ENCODE assay signal across 8 cellular contexts in the genomic region with DNA sequence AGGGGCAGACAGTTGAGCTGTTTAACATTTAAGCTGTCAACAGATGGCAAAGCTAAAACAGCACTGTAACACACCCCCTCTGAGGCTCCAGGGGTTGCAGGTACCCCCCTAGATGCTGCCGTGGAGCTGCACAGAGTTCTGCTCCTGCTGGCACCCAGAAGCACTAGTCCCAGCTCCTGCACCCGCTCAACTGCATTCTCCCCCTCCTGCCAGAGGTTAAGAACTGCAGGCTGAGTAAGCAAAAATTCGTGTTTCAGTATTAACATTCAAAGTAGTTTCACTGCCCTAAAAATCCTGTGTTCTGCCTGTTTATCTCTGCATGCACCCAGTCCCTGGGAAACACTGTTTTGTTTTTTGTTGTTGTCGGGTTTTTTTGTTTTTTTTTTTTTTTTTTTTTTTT.
DNase-seq lines count a peak whose midpoint lies in the region; ATAC-seq, FAIRE-seq and TF ChIP-seq lines count a peak whose summit lies in the region.

No MANE protein-coding gene starts in this region.

- SMC1A ChIA-PET in GM12878 (lab: Charles Lee; ENCODE audit: uncharacterized antibody, unreplicated experiment) = no interaction called here

- H3K27ac Mint-ChIP-seq in CD4-positive, alpha-beta T cell = no peak overlapping the region

- TF ChIP-seq RAD21 in GM12878 (IDR thresholded peaks at IDR 0.05; ENCODE audit: insufficient read depth, low read depth, low read length) = peak; percentile 26; the same call in 1 of the 2 replicates

- in situ Hi-C loops in GM12878 (cut with MboI) = no loop called here

- peaks cover 2% of the 10 kb centered on the region for H3K9me3 Mint-ChIP-seq in CD4-positive, alpha-beta T cell

- intact Hi-C loops in GM12878 (cut with micrococcal nuclease; ENCODE audit: unreplicated experiment) = no loop called here
- intact Hi-C loops in CD4-positive, alpha-beta T cell (cut with DNase I, micrococcal nuclease) = no loop called here

- H3K4me1 Mint-ChIP-seq in CD4-positive, alpha-beta T cell (ENCODE audit: low read depth) = no peaks in the 10 kb centered on the region

- H3K36me3 Mint-ChIP-seq in CD4-positive, alpha-beta T cell (ENCODE audit: low read depth) = no peaks in the 10 kb centered on the region

- H3K4me1 ChIP-seq in Karpas-422 (ENCODE audit: low read length) (no peaks in the 10 kb centered on the region), GM12878 (ENCODE audit: control insufficient read depth, insufficient read depth, low read length) (no peaks in the 10 kb centered on the region), smooth muscle cell (ENCODE audit: low read depth) (no peaks in the 10 kb centered on the region)

- no peak overlapping the region for H3K4me3 ChIP-seq in Karpas-422 (ENCODE audit: low read length)
- no peak overlapping the region for H3K4me3 ChIP-seq in GM12878
- H3K4me3 ChIP-seq in smooth muscle cell = no peak overlapping the region

- POLR2A ChIA-PET in GM12878 (lab: Charles Lee) = no interaction called here
- POLR2A ChIA-PET in CD4-positive, alpha-beta T cell (lab: Charles Lee) = no interaction called here

- peaks cover 22% of the 10 kb centered on the region; the same call in 1 of the 2 replicates for H3K9me3 ChIP-seq in Karpas-422 (ENCODE audit: low read length)
- no peaks in the 10 kb centered on the region for H3K9me3 ChIP-seq in GM12878 (replicated peaks; ENCODE audit: control insufficient read depth, insufficient read depth, low read length)
- H3K9me3 ChIP-seq in smooth muscle cell (replicated peaks; ENCODE audit: low read depth) = no peaks in the 10 kb centered on the region
- no peaks in the 10 kb centered on the region for H3K9me3 ChIP-seq in CD4-positive, alpha-beta T cell (ENCODE audit: control insufficient read depth, low read length)

- no peaks in the 10 kb centered on the region for H3K36me3 ChIP-seq in Karpas-422 (ENCODE audit: insufficient read depth, low read length)
- no peaks in the 10 kb centered on the region for H3K36me3 ChIP-seq in GM12878 (ENCODE audit: control insufficient read depth in 2 of 2, insufficient read depth in 2 of 2, low read length in 1 of 2)
- no peaks in the 10 kb centered on the region for H3K36me3 ChIP-seq in smooth muscle cell (ENCODE audit: low read depth)

- no peaks in the 10 kb centered on the region for H3K27me3 Mint-ChIP-seq in CD4-positive, alpha-beta T cell

- H3F3A ChIP-seq in smooth muscle cell (ENCODE audit: low read depth) = no peaks in the 10 kb centered on the region

- no peaks in the 10 kb centered on the region for H3K9me2 ChIP-seq in Karpas-422 (replicated peaks; ENCODE audit: insufficient read depth, low read length)

- no peak overlapping the region for H3K9ac ChIP-seq in Karpas-422 (ENCODE audit: low read length)
- H3K9ac ChIP-seq in GM12878 (ENCODE audit: control insufficient read depth, insufficient read depth, low read length) = no peak overlapping the region
- H3K9ac ChIP-seq in smooth muscle cell (ENCODE audit: low read depth) = no peak overlapping the region

- no peak overlapping the region for H3K4me2 ChIP-seq in Karpas-422 (ENCODE audit: low read depth, low read length, poor library complexity, severe bottlenecking)
- H3K4me2 ChIP-seq in GM12878 (ENCODE audit: control insufficient read depth, insufficient read depth) = no peak overlapping the region
- H3K4me2 ChIP-seq in smooth muscle cell = no peak overlapping the region

- RAD21 ChIA-PET in GM12878 (lab: Charles Lee; ENCODE audit: unreplicated experiment) = no interaction called here

- WGBS in GM12878 (ENCODE audit: insufficient coverage, insufficient replicate concordance, low lambda C conversion rate, missing lambda C conversion rate) = 8% methylated on average over 4 of the region's 4 CpGs
- 16% methylated on average over 4 of the region's 4 CpGs for WGBS in smooth muscle cell (ENCODE audit: low lambda C conversion rate)

- no peak for TF ChIP-seq EP300 in GM12878 (IDR thresholded peaks at IDR 0.05; ENCODE audit: borderline replicate concordance in 1 of 2, control insufficient read depth in 1 of 2, low read depth in 2 of 2, low read length in 2 of 2)

- TF ChIP-seq POLR2A in H54 (IDR thresholded peaks at IDR 0.05; ENCODE audit: low read depth, low read length) (no peak), GM12878 (IDR thresholded peaks at IDR 0.05; ENCODE audit: low read depth, low read length) (no peak)

- CTCF ChIA-PET in GM12878 (lab: Yijun Ruan, JAX) = interaction anchor here (0.7 kb wide), 1 partner anchor 19 kb away, joined by 6 read pairs; no protein-coding TSS in a partner anchor
- CTCF ChIA-PET in CD4-positive, alpha-beta T cell (lab: Charles Lee) = no interaction called here

- peak; percentile 41 to 54 (median 43); a peak in 4 of 6 replicates for TF ChIP-seq CTCF in GM12878 (IDR thresholded peaks at IDR 0.05 in 2 of 3, conservative IDR thresholded peaks at IDR 0.05 in 1 of 3; ENCODE audit: control insufficient read depth in 2 of 3, extremely low read depth in 1 of 3, insufficient read depth in 1 of 3, low read depth in 3 of 3, low read length in 3 of 3)
- peak; percentile 32 for TF ChIP-seq CTCF in smooth muscle cell (IDR thresholded peaks at IDR 0.05; ENCODE audit: borderline replicate concordance, insufficient read depth, poor library complexity, severe bottlenecking)
- no peak for TF ChIP-seq CTCF in CD4-positive, alpha-beta T cell (IDR thresholded peaks at IDR 0.05)

- H3K27me3 ChIP-seq in Karpas-422 (ENCODE audit: low read length) = no peaks in the 10 kb centered on the region
- H3K27me3 ChIP-seq in GM12878 (replicated peaks in 1 of 2; ENCODE audit: control insufficient read depth in 2 of 2, insufficient read depth in 2 of 2, low read length in 1 of 2) = no peaks in the 10 kb centered on the region
- no peaks in the 10 kb centered on the region for H3K27me3 ChIP-seq in smooth muscle cell (ENCODE audit: low read depth)
- H3K27me3 ChIP-seq in CD4-positive, alpha-beta T cell (ENCODE audit: control insufficient read depth, insufficient read depth, low read length) = no peaks in the 10 kb centered on the region

- H3K79me2 ChIP-seq in Karpas-422 (ENCODE audit: low read length) (no peaks in the 10 kb centered on the region), GM12878 (ENCODE audit: control insufficient read depth, insufficient read depth, low read length) (no peaks in the 10 kb centered on the region), smooth muscle cell (ENCODE audit: low read depth) (no peaks in the 10 kb centered on the region)

- H3K27ac ChIP-seq in Karpas-422 (ENCODE audit: low read length) (no peak overlapping the region), GM12878 (ENCODE audit: control insufficient read depth, insufficient read depth) (no peak overlapping the region), smooth muscle cell (ENCODE audit: low read depth) (no peak overlapping the region)
- no peak overlapping the region for H3K27ac ChIP-seq in CD4-positive, alpha-beta T cell (ENCODE audit: low read depth, low read length)

- peak; percentile 99 for ATAC-seq in GM12878
- ATAC-seq in CD4-positive, alpha-beta T cell (ENCODE audit: poor library complexity) = no peak

- H3K4me3 Mint-ChIP-seq in CD4-positive, alpha-beta T cell = no peak overlapping the region

- BruUV-seq in GM12878 (replicated peaks; lab: Mats Ljungman, UMichigan) = no TSS peak

- no peak overlapping the region; the same call in 1 of the 2 replicates for H2AFZ ChIP-seq in Karpas-422 (ENCODE audit: low read length)
- H2AFZ ChIP-seq in GM12878 (ENCODE audit: control insufficient read depth, low read depth, low read length) = no peak overlapping the region
- H2AFZ ChIP-seq in smooth muscle cell (ENCODE audit: low read depth) = no peak overlapping the region

- DNase-seq in NCI-H748 (lab: John Stamatoyannopoulos, UW; ENCODE audit: unreplicated experiment) (peak; percentile 35), NCI-H748 treated with DMSO at 0.1 percent for 48 hours (lab: John Stamatoyannopoulos, UW) (no peak), H54 (ENCODE audit: insufficient read length, low spot score) (peak; percentile 19), Karpas-422 (peak; percentile 64), GM12878 (ENCODE audit: low read depth, low spot score) (peak; percentile 12), smooth muscle cell (lab: John Stamatoyannopoulos, UW; ENCODE audit: unreplicated experiment) (no peak)
- DNase-seq in activated naive CD4-positive, alpha-beta T cell (lab: John Stamatoyannopoulos, UW) = no peak
- no peak for DNase-seq in CD4-positive, alpha-beta T cell

- H4K20me1 ChIP-seq in Karpas-422 (ENCODE audit: insufficient read depth, low read depth, low read length) = no peaks in the 10 kb centered on the region
- no peaks in the 10 kb centered on the region for H4K20me1 ChIP-seq in GM12878 (ENCODE audit: control insufficient read depth, insufficient read depth)
- H4K20me1 ChIP-seq in smooth muscle cell (ENCODE audit: low read depth) = no peaks in the 10 kb centered on the region

- FAIRE-seq in H54 (lab: Jason Lieb, UNC) = peak; percentile 93
- FAIRE-seq in GM12878 (lab: Jason Lieb, UNC) = no peak

TF ChIP-seq in GM12878, 131 proteins besides CTCF, POLR2A, EP300 and RAD21:
- TF ChIP-seq SMC3 (IDR thresholded peaks at IDR 0.05; ENCODE audit: borderline replicate concordance, low read length) (peak; percentile 14; the same call in 1 of the 2 replicates), IKZF2 (IDR thresholded peaks at IDR 0.05) (0 out of 4 replicates have a peak, but pooled peaks of 1 of the 2 experiments have one; percentile 18)
- TF ChIP-seq, protein P1, sequence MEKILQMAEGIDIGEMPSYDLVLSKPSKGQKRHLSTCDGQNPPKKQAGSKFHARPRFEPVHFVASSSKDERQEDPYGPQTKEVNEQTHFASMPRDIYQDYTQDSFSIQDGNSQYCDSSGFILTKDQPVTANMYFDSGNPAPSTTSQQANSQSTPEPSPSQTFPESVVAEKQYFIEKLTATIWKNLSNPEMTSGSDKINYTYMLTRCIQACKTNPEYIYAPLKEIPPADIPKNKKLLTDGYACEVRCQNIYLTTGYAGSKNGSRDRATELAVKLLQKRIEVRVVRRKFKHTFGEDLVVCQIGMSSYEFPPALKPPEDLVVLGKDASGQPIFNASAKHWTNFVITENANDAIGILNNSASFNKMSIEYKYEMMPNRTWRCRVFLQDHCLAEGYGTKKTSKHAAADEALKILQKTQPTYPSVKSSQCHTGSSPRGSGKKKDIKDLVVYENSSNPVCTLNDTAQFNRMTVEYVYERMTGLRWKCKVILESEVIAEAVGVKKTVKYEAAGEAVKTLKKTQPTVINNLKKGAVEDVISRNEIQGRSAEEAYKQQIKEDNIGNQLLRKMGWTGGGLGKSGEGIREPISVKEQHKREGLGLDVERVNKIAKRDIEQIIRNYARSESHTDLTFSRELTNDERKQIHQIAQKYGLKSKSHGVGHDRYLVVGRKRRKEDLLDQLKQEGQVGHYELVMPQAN (conservative IDR thresholded peaks at IDR 0.05) = no peak

Comparison
In these comparisons a context has a peak if more than half of its experiments do, and no peak if none do; other contexts are left out.
1. DNase-seq: peak in NCI-H748 (single experiment), H54 (single experiment), Karpas-422 (single experiment) and GM12878 (single experiment); none in NCI-H748 treated with DMSO at 0.1 percent for 48 hours (single experiment), smooth muscle cell (single experiment), activated naive CD4-positive, alpha-beta T cell (0 of 4) and CD4-positive, alpha-beta T cell (0 of 10).